Comparison of ENCODE assay signal across 27 cellular contexts in the genomic region with DNA sequence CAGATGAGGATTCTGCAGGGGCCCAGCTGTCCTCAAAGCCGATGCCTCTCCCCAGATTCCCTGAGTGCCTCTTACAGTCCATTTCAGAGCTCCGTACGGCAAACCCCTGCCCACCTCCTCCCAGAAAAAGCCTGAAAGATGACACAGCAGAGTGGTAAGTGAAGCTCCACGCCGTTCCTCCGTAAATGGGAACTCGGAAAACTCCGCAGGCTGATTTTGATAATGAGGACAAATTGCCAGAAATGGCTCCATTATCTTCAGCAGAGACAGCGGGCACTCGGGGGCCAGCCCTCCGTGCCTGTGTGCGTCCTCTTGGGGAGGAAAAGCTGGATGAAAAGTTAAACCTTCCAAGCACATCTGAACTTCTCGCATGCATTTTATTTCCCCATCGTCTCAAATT.
"Had no signal": no experiment of that assay in that cellular context is flagged by ENCODE, and none has a peak within 500 bp of the region (broad histone marks: within the 10 kb centered on the region; RNA-seq: fewer than 3 reads in every experiment).

No MANE protein-coding gene starts in this region.

- H3K27me3 ChIP-seq: esophagus squamous epithelium, heart right ventricle, left lung, right lobe of liver, upper lobe of left lung had no signal

- H3K4me3 Mint-ChIP-seq: activated B cell treated with CpG ODN at 0.5 μM for 24 hours; activated naive CD4-positive, alpha-beta T cell treated with anti-CD3 and anti-CD28 coated beads, Interleukin-2, amount 50 U/mL, for 24 hours; activated naive CD8-positive, alpha-beta T cell treated with anti-CD3 and anti-CD28 coated beads, Interleukin-2, amount 50 U/mL, for 24 hours; activated T-cell treated with anti-CD3 and anti-CD28 coated beads, Interleukin-2, amount 50 U/mL, for 4 hours; activated T-helper 17 cell treated with anti-CD3 and anti-CD28 coated beads, Interleukin-2, amount 50 U/mL, for 72 hours; natural killer cell; stimulated activated naive CD8-positive, alpha-beta T cell treated with anti-CD3 and anti-CD28 coated beads, Interleukin-15, amount 100 ng/mL, for 72 hours; T-helper 1 cell treated with Interleukin-12 subunit alpha and Interleukin-12 subunit beta and Interleukin-4 antibody, amounts not matched to agents 30 μg/mL and 1 μg/mL, for 36 hours had no signal

- H3K27ac Mint-ChIP-seq: activated B cell treated with CpG ODN at 0.5 μM for 24 hours; activated naive CD4-positive, alpha-beta T cell treated with anti-CD3 and anti-CD28 coated beads, Interleukin-2, amount 50 U/mL, for 24 hours; activated naive CD8-positive, alpha-beta T cell treated with anti-CD3 and anti-CD28 coated beads, Interleukin-2, amount 50 U/mL, for 24 hours; natural killer cell; T-helper 1 cell treated with Interleukin-12 subunit alpha and Interleukin-12 subunit beta and Interleukin-4 antibody, amounts not matched to agents 30 μg/mL and 1 μg/mL, for 36 hours had no signal

- H3K36me3 ChIP-seq: right lobe of liver had no signal

- H3K4me1 ChIP-seq: left lung, right lobe of liver, upper lobe of left lung had no signal

- H3K27me3 Mint-ChIP-seq: activated B cell treated with CpG ODN at 0.5 μM for 24 hours; activated naive CD4-positive, alpha-beta T cell treated with anti-CD3 and anti-CD28 coated beads, Interleukin-2, amount 50 U/mL, for 24 hours; activated naive CD8-positive, alpha-beta T cell treated with anti-CD3 and anti-CD28 coated beads, Interleukin-2, amount 50 U/mL, for 24 hours; activated T-helper 17 cell treated with anti-CD3 and anti-CD28 coated beads, Interleukin-2, amount 50 U/mL, for 72 hours; stimulated activated naive CD8-positive, alpha-beta T cell treated with anti-CD3 and anti-CD28 coated beads, Interleukin-15, amount 100 ng/mL, for 72 hours had no signal

- H3K27ac ChIP-seq: epithelial cell of prostate, esophagus squamous epithelium, heart right ventricle, left lung, right lobe of liver, upper lobe of left lung had no signal

- H3K9me3 ChIP-seq: esophagus squamous epithelium, heart right ventricle, left lung, right lobe of liver, upper lobe of left lung had no signal

- H3K36me3 Mint-ChIP-seq: activated naive CD4-positive, alpha-beta T cell treated with anti-CD3 and anti-CD28 coated beads, Interleukin-2, amount 50 U/mL, for 24 hours; natural killer cell had no signal

- DNase-seq: activated B cell treated with CpG ODN at 0.5 μM for 24 hours; activated CD4-positive, alpha-beta T cell treated with anti-CD3 and anti-CD28 coated beads, Interleukin-2, amount 50 U/mL, for 1 hour; activated naive CD8-positive, alpha-beta T cell treated with anti-CD3 and anti-CD28 coated beads, Interleukin-2, amount 50 U/mL, for 24 hours; activated T-cell treated with anti-CD3 and anti-CD28 coated beads, Interleukin-2, amount 50 U/mL, for 4 hours; amygdala; central memory CD4-positive, alpha-beta T cell; dermis blood vessel endothelial cell; effector CD4-positive, alpha-beta T cell; esophagus squamous epithelium; foreskin melanocyte; heart right ventricle; mesendoderm; natural killer cell; stimulated activated CD4-positive, alpha-beta T cell treated with anti-CD3 and anti-CD28 coated beads, Interleukin-12 subunit alpha, Interleukin-12 subunit beta, amount 100 ng/mL, for 4 hours; stimulated activated CD4-positive, alpha-beta T cell treated with anti-CD3 and anti-CD28 coated beads, Interleukin-4, amount 100 ng/mL, for 1 hour; stimulated activated naive CD8-positive, alpha-beta T cell treated with anti-CD3 and anti-CD28 coated beads, Interleukin-15, amount 100 ng/mL, for 72 hours; substantia nigra; SW 1271; T1000 had no signal

- H3K9me3 Mint-ChIP-seq: activated B cell treated with CpG ODN at 0.5 μM for 24 hours; activated naive CD4-positive, alpha-beta T cell treated with anti-CD3 and anti-CD28 coated beads, Interleukin-2, amount 50 U/mL, for 24 hours; activated naive CD8-positive, alpha-beta T cell treated with anti-CD3 and anti-CD28 coated beads, Interleukin-2, amount 50 U/mL, for 24 hours; activated T-cell treated with anti-CD3 and anti-CD28 coated beads, Interleukin-2, amount 50 U/mL, for 4 hours; activated T-helper 17 cell treated with anti-CD3 and anti-CD28 coated beads, Interleukin-2, amount 50 U/mL, for 72 hours; natural killer cell; stimulated activated naive CD8-positive, alpha-beta T cell treated with anti-CD3 and anti-CD28 coated beads, Interleukin-15, amount 100 ng/mL, for 72 hours; T-helper 1 cell treated with Interleukin-12 subunit alpha and Interleukin-12 subunit beta and Interleukin-4 antibody, amounts not matched to agents 30 μg/mL and 1 μg/mL, for 36 hours had no signal

- ATAC-seq: activated naive CD8-positive, alpha-beta T cell treated with anti-CD3 and anti-CD28 coated beads, Interleukin-2, amount 50 U/mL, for 24 hours; activated T-cell treated with anti-CD3 and anti-CD28 coated beads, Interleukin-2, amount 50 U/mL, for 4 hours; activated T-helper 17 cell treated with anti-CD3 and anti-CD28 coated beads, Interleukin-2, amount 50 U/mL, for 72 hours; heart right ventricle; left lung; natural killer cell; right lobe of liver; stimulated activated naive CD8-positive, alpha-beta T cell treated with anti-CD3 and anti-CD28 coated beads, Interleukin-15, amount 100 ng/mL, for 72 hours had no signal

- H3K4me3 ChIP-seq: esophagus squamous epithelium, heart right ventricle, left lung, lung, right lobe of liver, upper lobe of left lung had no signal
